In the genomic region with DNA sequence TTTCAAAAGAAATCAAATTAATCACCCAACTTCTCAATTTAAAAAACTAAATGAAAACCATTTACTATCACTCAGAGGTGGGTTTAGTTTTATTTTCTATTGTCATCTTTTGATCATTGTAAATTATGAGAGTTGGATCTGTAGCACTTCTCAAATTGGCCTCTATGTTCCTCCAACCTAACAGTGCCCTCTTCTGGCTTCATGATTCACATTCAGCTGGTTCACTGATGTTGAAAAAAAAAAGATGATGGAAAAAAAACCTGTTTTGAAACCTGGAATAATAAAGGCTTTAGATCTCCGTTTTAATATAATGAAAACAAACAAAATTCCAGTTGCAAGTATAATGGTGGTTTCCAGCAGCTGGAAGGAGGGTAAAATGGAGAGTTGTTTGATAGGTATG, we compare ENCODE assay signal across 8 cellular contexts. TPM values are rescaled to one million over a fixed set of nuclear protein-coding genes. Genes with fewer than 3 reads are reported as not detected.
A peak's percentile ranks its signal among the peaks of the same experiment; 100 is the strongest.
DNase-seq lines count a peak whose midpoint lies in the region; ATAC-seq, FAIRE-seq and TF ChIP-seq lines count a peak whose summit lies in the region.

No MANE protein-coding gene starts in this region.

- H3K4me3 Mint-ChIP-seq in osteocyte (ENCODE audit: unreplicated experiment): no peak overlapping the region

- H3K4me1 ChIP-seq in BE2C (no peaks in the 10 kb centered on the region), endothelial cell of umbilical vein (ENCODE audit: control insufficient read depth, extremely low read depth, insufficient read depth, low read length) (peaks cover 2% of the 10 kb centered on the region)

- H3K4me2 ChIP-seq in endothelial cell of umbilical vein (ENCODE audit: insufficient read depth, low read length): no peak overlapping the region

- peak; percentile 70 for TF ChIP-seq CTCF in BE2C (IDR thresholded peaks at IDR 0.05; ENCODE audit: low read depth, low read length)
- peak; percentile 42 for TF ChIP-seq CTCF in GM12865 (IDR thresholded peaks at IDR 0.05; ENCODE audit: insufficient read depth, low read depth, low read length, missing control alignments)
- TF ChIP-seq CTCF in RWPE1 (conservative IDR thresholded peaks at IDR 0.05; ENCODE audit: low read depth): peak; percentile 50
- TF ChIP-seq CTCF in endothelial cell of umbilical vein (IDR thresholded peaks at IDR 0.05; ENCODE audit: extremely low read depth in 1 of 2, insufficient read depth in 1 of 2, low read depth in 1 of 2, low read length in 2 of 2): peak; percentile 23 to 38
- TF ChIP-seq CTCF in osteocyte (IDR thresholded peaks at IDR 0.05): peak; percentile 67

- dilution Hi-C loops in endothelial cell of umbilical vein (cut with MboI; ENCODE audit: extremely low pct_ligation_motif_present, low sequenced_read_pairs): no loop called here

- H3K9me1 ChIP-seq in endothelial cell of umbilical vein (replicated peaks; ENCODE audit: control insufficient read depth, extremely low read depth, insufficient read depth, low read length): no peaks in the 10 kb centered on the region

- H3K4me1 Mint-ChIP-seq in osteocyte (ENCODE audit: unreplicated experiment): peaks cover 14% of the 10 kb centered on the region

- ATAC-seq in GM21423 (IDR thresholded peaks at IDR 0.05; ENCODE audit: unreplicated experiment): no peak

- no TSS peak for BruUV-seq in endothelial cell of umbilical vein (replicated peaks; lab: Mats Ljungman, UMichigan)

- H4K20me1 ChIP-seq in endothelial cell of umbilical vein (replicated peaks; ENCODE audit: control insufficient read depth, extremely low read depth, insufficient read depth, low read length): no peaks in the 10 kb centered on the region

- H3K27ac ChIP-seq in RWPE1 (no peak overlapping the region), endothelial cell of umbilical vein (ENCODE audit: insufficient read depth, low read depth, low read length) (no peak overlapping the region)

- H3K27me3 ChIP-seq in BE2C (no peaks in the 10 kb centered on the region), endothelial cell of umbilical vein (ENCODE audit: control insufficient read depth in 2 of 2, insufficient read depth in 2 of 2, low read length in 2 of 2) (no peaks in the 10 kb centered on the region)

- no peaks in the 10 kb centered on the region for H3K36me3 Mint-ChIP-seq in osteocyte (ENCODE audit: unreplicated experiment)

- peaks cover 11% of the 10 kb centered on the region for H3K9me3 Mint-ChIP-seq in osteocyte (ENCODE audit: unreplicated experiment)

- CTCF ChIA-PET in RWPE1 (lab: Yijun Ruan, JAX) (interaction anchor here (0.7 to 2.8 kb wide), 2 partner anchors 258 to 265 kb away, joined by 3 to 18 read pairs; no protein-coding TSS in a partner anchor), endothelial cell of umbilical vein (lab: Charles Lee) (interaction anchor here (1.2 to 5.1 kb wide), 6 partner anchors 122 to 818 kb away, joined by 3 to 63 read pairs (median 6); no protein-coding TSS in a partner anchor)

- H3K9ac ChIP-seq in endothelial cell of umbilical vein (replicated peaks; ENCODE audit: extremely low read depth, insufficient read depth, low read length): no peak overlapping the region

- H2AFZ ChIP-seq in endothelial cell of umbilical vein (ENCODE audit: low read depth, low read length): no peak overlapping the region

- H3K4me3 ChIP-seq in BE2C (ENCODE audit: low read depth, low read length): no peak overlapping the region
- H3K4me3 ChIP-seq in GM12865 (ENCODE audit: low read depth, low read length): no peak overlapping the region
- H3K4me3 ChIP-seq in endothelial cell of umbilical vein (replicated peaks in 1 of 3; ENCODE audit: insufficient read depth in 1 of 3, low read depth in 1 of 3, low read length in 3 of 3): no peak overlapping the region

- H3K27me3 Mint-ChIP-seq in osteocyte (ENCODE audit: unreplicated experiment): peaks cover 2% of the 10 kb centered on the region

- no peaks in the 10 kb centered on the region for H3K36me3 ChIP-seq in BE2C
- no peaks in the 10 kb centered on the region for H3K36me3 ChIP-seq in endothelial cell of umbilical vein (ENCODE audit: control insufficient read depth in 2 of 2, extremely low read depth in 1 of 2, insufficient read depth in 2 of 2, low read length in 2 of 2)

- no peak overlapping the region for H3K27ac Mint-ChIP-seq in osteocyte (ENCODE audit: unreplicated experiment)

- H3K9me3 ChIP-seq in BE2C: no peaks in the 10 kb centered on the region
- H3K9me3 ChIP-seq in endothelial cell of umbilical vein (replicated peaks; ENCODE audit: control insufficient read depth, insufficient read depth, low read length): no peaks in the 10 kb centered on the region

- peak; percentile 83 for FAIRE-seq in endothelial cell of umbilical vein (lab: Jason Lieb, UNC)

- peaks cover 18% of the 10 kb centered on the region for H3K79me2 ChIP-seq in endothelial cell of umbilical vein (ENCODE audit: control insufficient read depth, insufficient read depth, low read length)

- POLR2A ChIA-PET in RWPE1 (lab: Yijun Ruan, JAX; ENCODE audit: low non-redundant PET): no interaction called here
- POLR2A ChIA-PET in endothelial cell of umbilical vein (lab: Charles Lee): no interaction called here

- no peak for TF ChIP-seq POLR2A in endothelial cell of umbilical vein (IDR thresholded peaks at IDR 0.05; ENCODE audit: low read depth, low read length)

- intact Hi-C loops in endothelial cell of umbilical vein (cut with micrococcal nuclease): loop anchor here (1.0 kb wide), 1 partner anchor 444 kb away; no protein-coding TSS in a partner anchor

- DNase-seq in BE2C (peak; percentile 13), GM12865 (ENCODE audit: low read depth) (peak; percentile 59), Kasumi-1 (lab: John Stamatoyannopoulos, UW) (peak; percentile 60 to 70), RWPE1 (ENCODE audit: low spot score) (no peak), endothelial cell of umbilical vein (ENCODE audit: low read depth, low spot score) (peak; percentile 49), osteocyte (ENCODE audit: extremely low spot score, unreplicated experiment) (no peak), ureter (ENCODE audit: low spot score) (no peak)

TF ChIP-seq in endothelial cell of umbilical vein, 7 proteins besides CTCF, POLR2A, EP300 and RAD21:
- TF ChIP-seq GATA2 (IDR thresholded peaks at IDR 0.05; ENCODE audit: insufficient read depth, insufficient read length, low read depth, low read length): no peak
- no peak for TF ChIP-seq MYC (IDR thresholded peaks at IDR 0.05; ENCODE audit: low read depth, low read length)
- no peak for TF ChIP-seq EZH2 (IDR thresholded peaks at IDR 0.05; ENCODE audit: borderline replicate concordance, low read depth, low read length, severe bottlenecking)
- TF ChIP-seq, protein P1, sequence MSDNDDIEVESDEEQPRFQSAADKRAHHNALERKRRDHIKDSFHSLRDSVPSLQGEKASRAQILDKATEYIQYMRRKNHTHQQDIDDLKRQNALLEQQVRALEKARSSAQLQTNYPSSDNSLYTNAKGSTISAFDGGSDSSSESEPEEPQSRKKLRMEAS (IDR thresholded peaks at IDR 0.05; ENCODE audit: insufficient read depth, insufficient read length): no peak
- TF ChIP-seq POLR2AphosphoS5 (IDR thresholded peaks at IDR 0.05; ENCODE audit: insufficient read depth, low read depth, low read length): no peak
- no peak for TF ChIP-seq FOS (IDR thresholded peaks at IDR 0.05; ENCODE audit: borderline replicate concordance, insufficient read depth, low read length)
- TF ChIP-seq JUN (IDR thresholded peaks at IDR 0.05; ENCODE audit: borderline replicate concordance, insufficient read depth, insufficient read length, low read depth): no peak

RNA-seq across cellular contexts. Expression of a gene that starts 2.4 kb away (rescaled TPM):
- 60.6 TPM for polyA plus RNA-seq in BE2C (2012; ENCODE audit: insufficient read depth, insufficient read length, low read depth)
- total RNA-seq in endothelial cell of umbilical vein (57.3 and 62.2 TPM in 2 replicates), osteocyte (61.1 and 62.5 TPM in 2 replicates), ureter (79.3 TPM)
- 33.0 and 41.3 TPM in 2 replicates for polyA plus RNA-seq in endothelial cell of umbilical vein
- polyA plus RNA-seq in endothelial cell of umbilical vein (2011; cell fraction: cytosol; rRNA removed): 59.9 and 62.8 TPM in 2 replicates
- 17.4 and 27.1 TPM in 2 replicates for polyA plus RNA-seq in endothelial cell of umbilical vein (2011; cell fraction: nucleus; rRNA removed)
- polyA plus RNA-seq in endothelial cell of umbilical vein (2012): 65.5 and 71.1 TPM in 2 replicates
- 18.6 and 19.8 TPM in 2 replicates for polyA minus RNA-seq in endothelial cell of umbilical vein
- polyA minus RNA-seq in endothelial cell of umbilical vein (2011; cell fraction: cytosol; rRNA and poly(A)+ RNA removed): 40.1 TPM
- polyA minus RNA-seq in endothelial cell of umbilical vein (2011; cell fraction: nucleus; rRNA and poly(A)+ RNA removed): 27.8 and 32.2 TPM in 2 replicates

Comparison
In these comparisons a context has a peak if more than half of its experiments do, and no peak if none do; other contexts are left out.
1. DNase-seq: peak in BE2C (single experiment), GM12865 (single experiment), Kasumi-1 (2 of 2) and endothelial cell of umbilical vein (single experiment); none in RWPE1 (single experiment), osteocyte (single experiment) and ureter (single experiment).
2. Peak in every context shown above with its lines, with median percentiles within 50 percentile points of each other: CTCF ChIP-seq.